ENCODE assay signal across 20 cellular contexts in genomic region chr1:76546354-76546933, GRCh38.
A peak's percentile ranks its signal among the peaks of the same experiment; 100 is the strongest.
DNase-seq lines count a peak whose midpoint lies in the region; ATAC-seq and TF ChIP-seq lines count a peak whose summit lies in the region.
"Had no signal": no experiment of that assay in that cellular context is flagged by ENCODE, and none has a peak within 500 bp of the region (broad histone marks: within the 10 kb centered on the region; RNA-seq: fewer than 3 reads in every experiment).

No MANE protein-coding gene starts in this region.

- no TSS peak for BruUV-seq in PC-3 (replicated peaks; lab: Mats Ljungman, UMichigan)

- no peak overlapping the region for H4K8ac ChIP-seq in neuronal stem cell (ENCODE audit: low read depth, low read length)

- H3K79me1 ChIP-seq in neuronal stem cell (ENCODE audit: low read depth, low read length), result no peaks in the 10 kb centered on the region

- H3K4me1 ChIP-seq in neuronal stem cell (ENCODE audit: control insufficient read depth in 2 of 2, insufficient read depth in 1 of 2, low read depth in 1 of 2, low read length in 2 of 2) (peaks cover 5 to 8% of the 10 kb centered on the region in 2 donors), PC-3 (ENCODE audit: insufficient read depth, low read length) (no peaks in the 10 kb centered on the region)
- H3K4me1 ChIP-seq: HAP-1 had no signal

- no peak overlapping the region for H2BK120ac ChIP-seq in neuronal stem cell (ENCODE audit: low read depth, low read length)

- no peak overlapping the region for H2BK12ac ChIP-seq in neuronal stem cell (ENCODE audit: low read length)

- H3F3A ChIP-seq in PC-3 (ENCODE audit: low read length, unreplicated experiment), result no peaks in the 10 kb centered on the region

- H3K9me3 Mint-ChIP-seq in activated CD4-positive, alpha-beta memory T cell treated with anti-CD3 and anti-CD28 coated beads, Interleukin-2, amount 10 ng/mL, durations not matched to agents 7 days and 5 days, result no peaks in the 10 kb centered on the region

- H3K14ac ChIP-seq in neuronal stem cell (ENCODE audit: low read length), result no peak overlapping the region

- no CpG with 5 or more reads among the region's 3 CpGs for WGBS in neuronal stem cell (ENCODE audit: extremely low coverage in 2 of 2, insufficient read length in 2 of 2, insufficient replicate concordance in 1 of 2), 2 donors

- H3K4ac ChIP-seq in neuronal stem cell (ENCODE audit: low read length), result no peak overlapping the region

- H3K4me3 ChIP-seq in neuronal stem cell (ENCODE audit: low read length in 2 of 2) (peak overlapping the region in 1 of 2 donors; percentile 49), PC-3 (ENCODE audit: low read length) (no peak overlapping the region)
- H3K4me3 ChIP-seq: HAP-1, SK-N-MC had no signal

- H3K4me2 ChIP-seq in neuronal stem cell (ENCODE audit: insufficient read depth, low read length, poor library complexity, severe bottlenecking) (no peak overlapping the region), PC-3 (ENCODE audit: low read length) (no peak overlapping the region)

- no peak overlapping the region for H3K27ac Mint-ChIP-seq in activated CD4-positive, alpha-beta memory T cell treated with anti-CD3 and anti-CD28 coated beads, Interleukin-2, amount 10 ng/mL, durations not matched to agents 7 days and 5 days
- H3K27ac Mint-ChIP-seq: CD8-positive, alpha-beta memory T cell had no signal

- no peak overlapping the region for H3K4me3 Mint-ChIP-seq in activated CD4-positive, alpha-beta memory T cell treated with anti-CD3 and anti-CD28 coated beads, Interleukin-2, amount 10 ng/mL, durations not matched to agents 7 days and 5 days
- H3K4me3 Mint-ChIP-seq: CD8-positive, alpha-beta memory T cell had no signal

- TF ChIP-seq CTCF in PC-3 (conservative IDR thresholded peaks at IDR 0.05; ENCODE audit: low read depth, low read length), result no peak

- no peak overlapping the region for H2AFZ ChIP-seq in neuronal stem cell (ENCODE audit: low read length)
- H2AFZ ChIP-seq in PC-3 (ENCODE audit: low read length), result no peak overlapping the region

- ATAC-seq in PC-3, result no peak

- H3K27me3 Mint-ChIP-seq in activated CD4-positive, alpha-beta memory T cell treated with anti-CD3 and anti-CD28 coated beads, Interleukin-2, amount 10 ng/mL, durations not matched to agents 7 days and 5 days, result no peaks in the 10 kb centered on the region
- H3K27me3 Mint-ChIP-seq: CD8-positive, alpha-beta memory T cell had no signal

- no peak overlapping the region for H2BK15ac ChIP-seq in neuronal stem cell (ENCODE audit: low read length)

- DNase-seq in G401 (ENCODE audit: low spot score), result peak; percentile 92
- DNase-seq in NCI-H2171 treated with DMSO at 0.1 percent for 48 hours (lab: John Stamatoyannopoulos, UW), result peak; percentile 64
- DNase-seq in cerebellar cortex (ENCODE audit: low spot score), result peak; percentile 91
- DNase-seq in neuronal stem cell (ENCODE audit: low spot score), result no peak
- DNase-seq in PC-3, result no peak
- no peak for DNase-seq in activated CD4-positive, alpha-beta memory T cell treated with anti-CD3 and anti-CD28 coated beads, Interleukin-2, amount 10 ng/mL, durations not matched to agents 7 days and 5 days
- no peak for DNase-seq in cardiac septum (ENCODE audit: low spot score)
- DNase-seq: CD8-positive, alpha-beta memory T cell; DMS79 treated with DMSO at 0.1 percent for 48 hours; IMR-90; NCI-H1436 treated with DMSO at 0.1 percent for 48 hours; NCI-H2029 treated with DMSO at 0.1 percent for 48 hours; NCI-H345; NCI-H524 treated with DMSO at 0.1 percent for 48 hours; OCI-M1; SHP77; T-helper 1 cell had no signal

- H2BK5ac ChIP-seq in neuronal stem cell (ENCODE audit: low read length), result no peak overlapping the region

- peak overlapping the region; percentile 41 for H3K18ac ChIP-seq in neuronal stem cell (ENCODE audit: low read length)

- in situ Hi-C loops in G401 (cut with HindIII; ENCODE audit: low sequenced_read_pairs), result no loop called here

- H3K79me2 ChIP-seq in PC-3 (ENCODE audit: low read length), result no peaks in the 10 kb centered on the region

- POLR2A ChIA-PET in PC-3 (lab: Charles Lee; ENCODE audit: unreplicated experiment), result interaction anchor here (0.6 kb wide), 1 partner anchor 216 kb away, joined by 4 read pairs; no protein-coding TSS in a partner anchor
- POLR2A ChIA-PET in activated CD4-positive, alpha-beta memory T cell treated with anti-CD3 and anti-CD28 coated beads, Interleukin-2, amount 10 ng/mL, durations not matched to agents 7 days and 5 days (lab: Charles Lee), result no interaction called here

- no peak overlapping the region for H2AK5ac ChIP-seq in neuronal stem cell (ENCODE audit: low read depth, low read length)

- CTCF ChIA-PET in PC-3 (lab: Charles Lee), result no interaction called here
- CTCF ChIA-PET in activated CD4-positive, alpha-beta memory T cell treated with anti-CD3 and anti-CD28 coated beads, Interleukin-2, amount 10 ng/mL, durations not matched to agents 7 days and 5 days (lab: Charles Lee), result no interaction called here

- H4K20me1 ChIP-seq in PC-3 (ENCODE audit: low read length), result no peaks in the 10 kb centered on the region

- H3K27ac ChIP-seq in neuronal stem cell (replicated peaks; ENCODE audit: low read length) (no peak overlapping the region), PC-3 (ENCODE audit: low read length) (no peak overlapping the region)
- H3K27ac ChIP-seq: HL-60, SK-N-MC had no signal

- no peaks in the 10 kb centered on the region for H3K9me2 ChIP-seq in PC-3 (replicated peaks; ENCODE audit: low read length)

- no peaks in the 10 kb centered on the region for H3K36me3 Mint-ChIP-seq in activated CD4-positive, alpha-beta memory T cell treated with anti-CD3 and anti-CD28 coated beads, Interleukin-2, amount 10 ng/mL, durations not matched to agents 7 days and 5 days (ENCODE audit: low read depth)
- H3K36me3 Mint-ChIP-seq: CD8-positive, alpha-beta memory T cell had no signal

- no peak overlapping the region for H3K23ac ChIP-seq in neuronal stem cell (ENCODE audit: low read depth, low read length, poor library complexity)

- no peaks in the 10 kb centered on the region for H3K36me3 ChIP-seq in neuronal stem cell (replicated peaks in 1 of 2; ENCODE audit: control insufficient read depth in 2 of 2, insufficient read depth in 2 of 2, low read length in 2 of 2)
- H3K36me3 ChIP-seq in PC-3 (ENCODE audit: low read depth, low read length), result no peaks in the 10 kb centered on the region
- H3K36me3 ChIP-seq: HAP-1 had no signal

- H3K4me1 Mint-ChIP-seq in activated CD4-positive, alpha-beta memory T cell treated with anti-CD3 and anti-CD28 coated beads, Interleukin-2, amount 10 ng/mL, durations not matched to agents 7 days and 5 days, result no peaks in the 10 kb centered on the region
- H3K4me1 Mint-ChIP-seq: CD8-positive, alpha-beta memory T cell had no signal

- H4K91ac ChIP-seq in neuronal stem cell (ENCODE audit: low read depth, low read length, poor library complexity), result no peak overlapping the region

- intact Hi-C loops in PC-3 (cut with micrococcal nuclease) (no loop called here), cardiac septum (cut with DNase I) (no loop called here)

- H3K9me3 ChIP-seq in neuronal stem cell (replicated peaks in 1 of 2; ENCODE audit: control insufficient read depth in 2 of 2, insufficient read depth in 1 of 2, low read depth in 1 of 2, low read length in 2 of 2), result no peaks in the 10 kb centered on the region
- H3K9me3 ChIP-seq in PC-3 (ENCODE audit: low read length), result no peaks in the 10 kb centered on the region
- H3K9me3 ChIP-seq: HAP-1 had no signal

- H3K27me3 ChIP-seq in neuronal stem cell (ENCODE audit: control insufficient read depth in 3 of 3, insufficient read depth in 3 of 3, low read depth in 1 of 3, low read length in 3 of 3) (no peaks in the 10 kb centered on the region), PC-3 (ENCODE audit: low read length) (peaks cover 26% of the 10 kb centered on the region; the same call in 1 of the 2 replicates)

- no peak overlapping the region for H3K9ac ChIP-seq in neuronal stem cell (ENCODE audit: low read depth, low read length, poor library complexity)
- H3K9ac ChIP-seq in PC-3 (ENCODE audit: low read length), result no peak overlapping the region

Comparison
In these comparisons a context has a peak if more than half of its experiments do, and no peak if none do; other contexts are left out.
1. DNase-seq: peak in G401 (single experiment), NCI-H2171 treated with DMSO at 0.1 percent for 48 hours (single experiment) and cerebellar cortex (single experiment); none in neuronal stem cell (single experiment), PC-3 (single experiment), activated CD4-positive, alpha-beta memory T cell treated with anti-CD3 and anti-CD28 coated beads, Interleukin-2, amount 10 ng/mL, durations not matched to agents 7 days and 5 days (single experiment) and cardiac septum (single experiment).